Comparison of ENCODE assay signal across 7 cellular contexts in the genomic region with DNA sequence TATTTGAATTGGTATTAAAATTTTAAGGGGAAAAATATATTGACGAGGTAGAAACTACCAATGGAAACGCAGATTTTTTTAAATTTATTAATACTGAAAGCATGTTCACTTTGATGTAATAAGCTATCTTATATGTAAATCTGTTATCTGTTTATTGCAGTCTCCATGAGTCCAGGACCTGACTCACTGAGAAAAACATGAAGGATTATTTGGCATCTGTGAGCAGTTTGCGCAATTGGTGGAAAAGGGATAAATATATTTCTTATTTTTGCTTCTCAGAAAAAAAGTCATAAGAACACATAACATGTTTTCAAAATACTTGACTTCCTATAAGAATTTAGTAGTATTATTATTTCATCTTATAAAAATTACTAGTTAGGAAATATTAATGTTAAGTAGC.
"Had no signal": no experiment of that assay in that cellular context is flagged by ENCODE, and none has a peak within 500 bp of the region (broad histone marks: within the 10 kb centered on the region; RNA-seq: fewer than 3 reads in every experiment).

No MANE protein-coding gene starts in this region.

- H3K27ac ChIP-seq: HL-60, KMS-11 had no signal

- H3K9ac ChIP-seq: KMS-11 had no signal

- H3K4me2 ChIP-seq: KMS-11 had no signal

- ATAC-seq: HepG2 had no signal

- DNase-seq: IMR-90, KBM-7, KG1 had no signal

- FAIRE-seq: HepG2, HTR-8/SVneo had no signal
